1 cellular context compared by ENCODE assay signal in the genomic region with DNA sequence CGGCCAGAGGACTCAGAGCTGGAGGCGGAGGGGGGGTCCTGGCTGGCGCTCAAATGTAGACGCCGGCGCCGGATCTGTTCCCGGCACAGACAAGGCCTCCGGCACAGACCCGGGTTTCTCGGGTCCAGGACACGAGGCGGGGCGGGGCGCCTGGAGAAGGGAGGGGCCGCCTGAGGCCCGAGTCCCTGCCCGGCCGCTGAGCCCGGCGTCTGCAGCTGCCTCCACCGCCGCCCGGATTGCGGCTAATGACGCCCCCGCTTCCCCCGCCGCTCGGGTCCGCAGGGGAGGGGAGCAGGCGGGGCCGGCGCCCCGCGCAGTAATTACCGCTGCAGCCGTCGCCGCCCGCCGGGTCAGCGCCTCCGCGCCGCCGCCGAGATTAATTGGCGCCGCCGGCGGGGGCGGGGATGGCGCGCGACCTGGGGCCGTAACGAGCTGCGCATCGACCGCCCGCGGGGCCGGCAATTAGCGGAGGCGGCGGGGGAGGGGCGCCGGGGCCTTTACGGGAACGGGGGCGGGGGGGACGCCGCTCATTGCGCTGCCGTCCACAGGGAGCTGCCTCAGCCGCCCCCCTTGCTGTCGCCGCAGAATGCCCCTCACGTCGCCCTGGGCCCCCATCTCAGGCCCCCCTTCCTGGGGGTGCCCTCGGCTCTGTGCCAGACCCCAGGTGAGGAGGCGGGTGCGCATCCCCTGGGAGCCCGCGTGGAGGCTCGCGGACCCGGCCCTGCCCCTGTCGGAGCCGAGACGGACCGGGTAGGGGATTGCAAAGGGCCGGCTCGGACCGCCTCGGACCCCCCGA.
TF ChIP-seq lines count a peak whose summit lies in the region.

No MANE protein-coding gene starts in this region.

TF ChIP-seq in HEK293, 187 proteins besides CTCF, POLR2A, EP300 and RAD21 (continued from another document and continues in another):
- TF ChIP-seq, protein P1, sequence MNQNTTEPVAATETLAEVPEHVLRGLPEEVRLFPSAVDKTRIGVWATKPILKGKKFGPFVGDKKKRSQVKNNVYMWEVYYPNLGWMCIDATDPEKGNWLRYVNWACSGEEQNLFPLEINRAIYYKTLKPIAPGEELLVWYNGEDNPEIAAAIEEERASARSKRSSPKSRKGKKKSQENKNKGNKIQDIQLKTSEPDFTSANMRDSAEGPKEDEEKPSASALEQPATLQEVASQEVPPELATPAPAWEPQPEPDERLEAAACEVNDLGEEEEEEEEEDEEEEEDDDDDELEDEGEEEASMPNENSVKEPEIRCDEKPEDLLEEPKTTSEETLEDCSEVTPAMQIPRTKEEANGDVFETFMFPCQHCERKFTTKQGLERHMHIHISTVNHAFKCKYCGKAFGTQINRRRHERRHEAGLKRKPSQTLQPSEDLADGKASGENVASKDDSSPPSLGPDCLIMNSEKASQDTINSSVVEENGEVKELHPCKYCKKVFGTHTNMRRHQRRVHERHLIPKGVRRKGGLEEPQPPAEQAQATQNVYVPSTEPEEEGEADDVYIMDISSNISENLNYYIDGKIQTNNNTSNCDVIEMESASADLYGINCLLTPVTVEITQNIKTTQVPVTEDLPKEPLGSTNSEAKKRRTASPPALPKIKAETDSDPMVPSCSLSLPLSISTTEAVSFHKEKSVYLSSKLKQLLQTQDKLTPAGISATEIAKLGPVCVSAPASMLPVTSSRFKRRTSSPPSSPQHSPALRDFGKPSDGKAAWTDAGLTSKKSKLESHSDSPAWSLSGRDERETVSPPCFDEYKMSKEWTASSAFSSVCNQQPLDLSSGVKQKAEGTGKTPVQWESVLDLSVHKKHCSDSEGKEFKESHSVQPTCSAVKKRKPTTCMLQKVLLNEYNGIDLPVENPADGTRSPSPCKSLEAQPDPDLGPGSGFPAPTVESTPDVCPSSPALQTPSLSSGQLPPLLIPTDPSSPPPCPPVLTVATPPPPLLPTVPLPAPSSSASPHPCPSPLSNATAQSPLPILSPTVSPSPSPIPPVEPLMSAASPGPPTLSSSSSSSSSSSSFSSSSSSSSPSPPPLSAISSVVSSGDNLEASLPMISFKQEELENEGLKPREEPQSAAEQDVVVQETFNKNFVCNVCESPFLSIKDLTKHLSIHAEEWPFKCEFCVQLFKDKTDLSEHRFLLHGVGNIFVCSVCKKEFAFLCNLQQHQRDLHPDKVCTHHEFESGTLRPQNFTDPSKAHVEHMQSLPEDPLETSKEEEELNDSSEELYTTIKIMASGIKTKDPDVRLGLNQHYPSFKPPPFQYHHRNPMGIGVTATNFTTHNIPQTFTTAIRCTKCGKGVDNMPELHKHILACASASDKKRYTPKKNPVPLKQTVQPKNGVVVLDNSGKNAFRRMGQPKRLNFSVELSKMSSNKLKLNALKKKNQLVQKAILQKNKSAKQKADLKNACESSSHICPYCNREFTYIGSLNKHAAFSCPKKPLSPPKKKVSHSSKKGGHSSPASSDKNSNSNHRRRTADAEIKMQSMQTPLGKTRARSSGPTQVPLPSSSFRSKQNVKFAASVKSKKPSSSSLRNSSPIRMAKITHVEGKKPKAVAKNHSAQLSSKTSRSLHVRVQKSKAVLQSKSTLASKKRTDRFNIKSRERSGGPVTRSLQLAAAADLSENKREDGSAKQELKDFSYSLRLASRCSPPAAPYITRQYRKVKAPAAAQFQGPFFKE (tag by site-specific recombination; IDR thresholded peaks at IDR 0.05; ENCODE audit: borderline replicate concordance): no peak
- TF ChIP-seq MYNN (tag by site-specific recombination; IDR thresholded peaks at IDR 0.05; ENCODE audit: borderline replicate concordance) (no peak), TCF7L2 (IDR thresholded peaks at IDR 0.05; ENCODE audit: borderline replicate concordance, low read depth, low read length) (peak; percentile 90), ZSCAN16 (tag by site-specific recombination; IDR thresholded peaks at IDR 0.05) (0 out of 2 replicates have a peak, but pooled peaks have one; percentile 14), ZIC2 (tag by site-specific recombination; IDR thresholded peaks at IDR 0.05) (peak; percentile 70), ZNF544 (tag by site-specific recombination; IDR thresholded peaks at IDR 0.05) (no peak), KLF1 (tag by site-specific recombination; IDR thresholded peaks at IDR 0.05) (peak; percentile 88), ZNF404 (tag by site-specific recombination; IDR thresholded peaks at IDR 0.05) (no peak), ZNF510 (tag by site-specific recombination; IDR thresholded peaks at IDR 0.05; ENCODE audit: insufficient replicate concordance) (no peak), ZFP41 (tag by site-specific recombination; IDR thresholded peaks at IDR 0.05; ENCODE audit: borderline replicate concordance) (no peak), ZNF341 (tag by site-specific recombination; IDR thresholded peaks at IDR 0.05; ENCODE audit: low read depth) (0 out of 2 replicates have a peak, but pooled peaks have one; percentile 48), ZNF202 (tag by site-specific recombination; IDR thresholded peaks at IDR 0.05; ENCODE audit: borderline replicate concordance) (no peak), ZNF558 (tag by site-specific recombination; IDR thresholded peaks at IDR 0.05) (no peak), ZNF169 (tag by site-specific recombination; IDR thresholded peaks at IDR 0.05) (no peak), ZNF830 (tag by site-specific recombination; IDR thresholded peaks at IDR 0.05; ENCODE audit: low read depth) (no peak), KLF7 (tag by site-specific recombination; IDR thresholded peaks at IDR 0.05; ENCODE audit: borderline replicate concordance) (no peak; the same call in 1 of the 2 replicates), IKZF3 (tag by site-specific recombination; IDR thresholded peaks at IDR 0.05) (peak; percentile 84), ZNF561 (tag by site-specific recombination; IDR thresholded peaks at IDR 0.05; ENCODE audit: borderline replicate concordance) (peak; percentile 97; the same call in 1 of the 2 replicates), ZNF776 (tag by site-specific recombination; IDR thresholded peaks at IDR 0.05; ENCODE audit: borderline replicate concordance) (no peak), ZNF501 (tag by site-specific recombination; IDR thresholded peaks at IDR 0.05) (no peak), KLF16 (tag by site-specific recombination; IDR thresholded peaks at IDR 0.05) (no peak), ZNF610 (tag by site-specific recombination; IDR thresholded peaks at IDR 0.05; ENCODE audit: borderline replicate concordance) (no peak), ZFHX2 (tag by site-specific recombination; conservative IDR thresholded peaks at IDR 0.05) (peak; percentile 96), ZNF10 (tag by site-specific recombination; IDR thresholded peaks at IDR 0.05) (0 out of 2 replicates have a peak, but pooled peaks have one; percentile 24), ZNF354C (tag by site-specific recombination; IDR thresholded peaks at IDR 0.05; ENCODE audit: borderline replicate concordance, low read depth) (no peak), ZBTB8A (tag by site-specific recombination; IDR thresholded peaks at IDR 0.05) (peak; percentile 99), ZNF391 (tag by site-specific recombination; IDR thresholded peaks at IDR 0.05; ENCODE audit: borderline replicate concordance, low read depth) (peak; percentile 24; the same call in 1 of the 2 replicates), ZNF23 (tag by site-specific recombination; IDR thresholded peaks at IDR 0.05; ENCODE audit: borderline replicate concordance) (no peak), ZNF302 (tag by site-specific recombination; IDR thresholded peaks at IDR 0.05; ENCODE audit: low read depth) (no peak), SALL2 (tag by site-specific recombination; IDR thresholded peaks at IDR 0.05; ENCODE audit: borderline replicate concordance) (no peak)
- TF ChIP-seq, protein P2, sequence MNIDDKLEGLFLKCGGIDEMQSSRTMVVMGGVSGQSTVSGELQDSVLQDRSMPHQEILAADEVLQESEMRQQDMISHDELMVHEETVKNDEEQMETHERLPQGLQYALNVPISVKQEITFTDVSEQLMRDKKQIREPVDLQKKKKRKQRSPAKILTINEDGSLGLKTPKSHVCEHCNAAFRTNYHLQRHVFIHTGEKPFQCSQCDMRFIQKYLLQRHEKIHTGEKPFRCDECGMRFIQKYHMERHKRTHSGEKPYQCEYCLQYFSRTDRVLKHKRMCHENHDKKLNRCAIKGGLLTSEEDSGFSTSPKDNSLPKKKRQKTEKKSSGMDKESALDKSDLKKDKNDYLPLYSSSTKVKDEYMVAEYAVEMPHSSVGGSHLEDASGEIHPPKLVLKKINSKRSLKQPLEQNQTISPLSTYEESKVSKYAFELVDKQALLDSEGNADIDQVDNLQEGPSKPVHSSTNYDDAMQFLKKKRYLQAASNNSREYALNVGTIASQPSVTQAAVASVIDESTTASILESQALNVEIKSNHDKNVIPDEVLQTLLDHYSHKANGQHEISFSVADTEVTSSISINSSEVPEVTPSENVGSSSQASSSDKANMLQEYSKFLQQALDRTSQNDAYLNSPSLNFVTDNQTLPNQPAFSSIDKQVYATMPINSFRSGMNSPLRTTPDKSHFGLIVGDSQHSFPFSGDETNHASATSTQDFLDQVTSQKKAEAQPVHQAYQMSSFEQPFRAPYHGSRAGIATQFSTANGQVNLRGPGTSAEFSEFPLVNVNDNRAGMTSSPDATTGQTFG (tag by site-specific recombination; IDR thresholded peaks at IDR 0.05; ENCODE audit: borderline replicate concordance): no peak
- TF ChIP-seq, protein P3, sequence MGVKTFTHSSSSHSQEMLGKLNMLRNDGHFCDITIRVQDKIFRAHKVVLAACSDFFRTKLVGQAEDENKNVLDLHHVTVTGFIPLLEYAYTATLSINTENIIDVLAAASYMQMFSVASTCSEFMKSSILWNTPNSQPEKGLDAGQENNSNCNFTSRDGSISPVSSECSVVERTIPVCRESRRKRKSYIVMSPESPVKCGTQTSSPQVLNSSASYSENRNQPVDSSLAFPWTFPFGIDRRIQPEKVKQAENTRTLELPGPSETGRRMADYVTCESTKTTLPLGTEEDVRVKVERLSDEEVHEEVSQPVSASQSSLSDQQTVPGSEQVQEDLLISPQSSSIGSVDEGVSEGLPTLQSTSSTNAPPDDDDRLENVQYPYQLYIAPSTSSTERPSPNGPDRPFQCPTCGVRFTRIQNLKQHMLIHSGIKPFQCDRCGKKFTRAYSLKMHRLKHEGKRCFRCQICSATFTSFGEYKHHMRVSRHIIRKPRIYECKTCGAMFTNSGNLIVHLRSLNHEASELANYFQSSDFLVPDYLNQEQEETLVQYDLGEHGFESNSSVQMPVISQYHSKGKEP (tag by site-specific recombination; IDR thresholded peaks at IDR 0.05): peak; percentile 99
- TF ChIP-seq, protein P4, sequence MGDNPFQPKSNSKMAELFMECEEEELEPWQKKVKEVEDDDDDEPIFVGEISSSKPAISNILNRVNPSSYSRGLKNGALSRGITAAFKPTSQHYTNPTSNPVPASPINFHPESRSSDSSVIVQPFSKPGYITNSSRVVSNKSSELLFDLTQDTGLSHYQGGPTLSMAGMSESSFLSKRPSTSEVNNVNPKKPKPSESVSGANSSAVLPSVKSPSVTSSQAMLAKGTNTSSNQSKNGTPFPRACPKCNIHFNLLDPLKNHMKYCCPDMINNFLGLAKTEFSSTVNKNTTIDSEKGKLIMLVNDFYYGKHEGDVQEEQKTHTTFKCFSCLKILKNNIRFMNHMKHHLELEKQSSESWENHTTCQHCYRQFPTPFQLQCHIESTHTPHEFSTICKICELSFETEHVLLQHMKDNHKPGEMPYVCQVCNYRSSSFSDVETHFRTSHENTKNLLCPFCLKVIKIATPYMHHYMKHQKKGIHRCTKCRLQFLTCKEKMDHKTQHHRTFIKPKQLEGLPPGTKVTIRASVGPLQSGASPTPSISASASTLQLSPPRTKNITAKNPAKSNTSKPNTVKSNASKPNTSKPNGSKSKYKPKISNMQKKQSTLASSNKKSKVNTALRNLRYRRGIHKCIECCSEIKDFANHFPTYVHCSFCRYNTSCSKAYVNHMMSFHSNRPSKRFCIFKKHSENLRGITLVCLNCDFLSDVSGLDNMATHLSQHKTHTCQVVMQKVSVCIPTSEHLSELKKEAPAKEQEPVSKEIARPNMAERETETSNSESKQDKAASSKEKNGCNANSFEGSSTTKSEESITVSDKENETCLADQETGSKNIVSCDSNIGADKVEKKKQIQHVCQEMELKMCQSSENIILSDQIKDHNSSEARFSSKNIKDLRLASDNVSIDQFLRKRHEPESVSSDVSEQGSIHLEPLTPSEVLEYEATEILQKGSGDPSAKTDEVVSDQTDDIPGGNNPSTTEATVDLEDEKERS (tag by site-specific recombination; IDR thresholded peaks at IDR 0.05): no peak
- TF ChIP-seq, protein P5, sequence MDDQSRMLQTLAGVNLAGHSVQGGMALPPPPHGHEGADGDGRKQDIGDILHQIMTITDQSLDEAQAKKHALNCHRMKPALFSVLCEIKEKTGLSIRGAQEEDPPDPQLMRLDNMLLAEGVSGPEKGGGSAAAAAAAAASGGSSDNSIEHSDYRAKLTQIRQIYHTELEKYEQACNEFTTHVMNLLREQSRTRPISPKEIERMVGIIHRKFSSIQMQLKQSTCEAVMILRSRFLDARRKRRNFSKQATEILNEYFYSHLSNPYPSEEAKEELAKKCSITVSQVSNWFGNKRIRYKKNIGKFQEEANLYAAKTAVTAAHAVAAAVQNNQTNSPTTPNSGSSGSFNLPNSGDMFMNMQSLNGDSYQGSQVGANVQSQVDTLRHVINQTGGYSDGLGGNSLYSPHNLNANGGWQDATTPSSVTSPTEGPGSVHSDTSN (CRISPR knock-in tag; IDR thresholded peaks at IDR 0.05): no peak; the same call in 1 of the 2 replicates
- TF ChIP-seq, protein P6, sequence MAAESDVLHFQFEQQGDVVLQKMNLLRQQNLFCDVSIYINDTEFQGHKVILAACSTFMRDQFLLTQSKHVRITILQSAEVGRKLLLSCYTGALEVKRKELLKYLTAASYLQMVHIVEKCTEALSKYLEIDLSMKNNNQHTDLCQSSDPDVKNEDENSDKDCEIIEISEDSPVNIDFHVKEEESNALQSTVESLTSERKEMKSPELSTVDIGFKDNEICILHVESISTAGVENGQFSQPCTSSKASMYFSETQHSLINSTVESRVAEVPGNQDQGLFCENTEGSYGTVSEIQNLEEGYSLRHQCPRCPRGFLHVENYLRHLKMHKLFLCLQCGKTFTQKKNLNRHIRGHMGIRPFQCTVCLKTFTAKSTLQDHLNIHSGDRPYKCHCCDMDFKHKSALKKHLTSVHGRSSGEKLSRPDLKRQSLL (tag by site-specific recombination; IDR thresholded peaks at IDR 0.05): peak; percentile 85
- TF ChIP-seq, protein P7, sequence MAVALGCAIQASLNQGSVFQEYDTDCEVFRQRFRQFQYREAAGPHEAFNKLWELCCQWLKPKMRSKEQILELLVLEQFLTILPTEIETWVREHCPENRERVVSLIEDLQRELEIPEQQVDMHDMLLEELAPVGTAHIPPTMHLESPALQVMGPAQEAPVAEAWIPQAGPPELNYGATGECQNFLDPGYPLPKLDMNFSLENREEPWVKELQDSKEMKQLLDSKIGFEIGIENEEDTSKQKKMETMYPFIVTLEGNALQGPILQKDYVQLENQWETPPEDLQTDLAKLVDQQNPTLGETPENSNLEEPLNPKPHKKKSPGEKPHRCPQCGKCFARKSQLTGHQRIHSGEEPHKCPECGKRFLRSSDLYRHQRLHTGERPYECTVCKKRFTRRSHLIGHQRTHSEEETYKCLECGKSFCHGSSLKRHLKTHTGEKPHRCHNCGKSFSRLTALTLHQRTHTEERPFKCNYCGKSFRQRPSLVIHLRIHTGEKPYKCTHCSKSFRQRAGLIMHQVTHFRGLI (tag by site-specific recombination; IDR thresholded peaks at IDR 0.05): peak; percentile 58; the same call in 1 of the 2 replicates
- TF ChIP-seq, protein P8, sequence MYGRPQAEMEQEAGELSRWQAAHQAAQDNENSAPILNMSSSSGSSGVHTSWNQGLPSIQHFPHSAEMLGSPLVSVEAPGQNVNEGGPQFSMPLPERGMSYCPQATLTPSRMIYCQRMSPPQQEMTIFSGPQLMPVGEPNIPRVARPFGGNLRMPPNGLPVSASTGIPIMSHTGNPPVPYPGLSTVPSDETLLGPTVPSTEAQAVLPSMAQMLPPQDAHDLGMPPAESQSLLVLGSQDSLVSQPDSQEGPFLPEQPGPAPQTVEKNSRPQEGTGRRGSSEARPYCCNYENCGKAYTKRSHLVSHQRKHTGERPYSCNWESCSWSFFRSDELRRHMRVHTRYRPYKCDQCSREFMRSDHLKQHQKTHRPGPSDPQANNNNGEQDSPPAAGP (tag by site-specific recombination; IDR thresholded peaks at IDR 0.05): peak; percentile 35; the same call in 1 of the 2 replicates
